25 cellular contexts compared by ENCODE assay signal in the genomic region with DNA sequence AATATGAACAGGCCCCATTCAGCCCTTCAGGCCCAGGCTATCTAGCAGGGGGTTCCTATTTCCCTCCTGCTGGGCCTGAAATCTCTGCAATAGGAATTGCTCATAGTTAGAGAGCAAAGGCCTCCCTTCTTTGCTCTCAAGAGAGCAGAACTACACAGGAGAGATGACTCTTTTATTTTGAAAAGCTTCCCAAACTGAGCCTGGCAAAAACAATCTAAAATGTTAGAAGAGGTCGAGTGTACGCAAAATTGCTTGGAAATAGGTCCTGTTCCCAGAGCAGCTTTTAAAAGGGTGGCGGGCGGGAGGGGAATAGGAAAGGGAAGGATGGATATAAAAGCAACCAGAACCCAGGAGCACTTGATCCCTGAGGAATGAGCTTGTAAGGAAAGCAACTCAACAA.
"Had no signal": no experiment of that assay in that cellular context is flagged by ENCODE, and none has a peak within 500 bp of the region (broad histone marks: within the 10 kb centered on the region; RNA-seq: fewer than 3 reads in every experiment).

No MANE protein-coding gene starts in this region.

- H3K27ac Mint-ChIP-seq: activated naive CD8-positive, alpha-beta T cell; naive thymus-derived CD4-positive, alpha-beta T cell; progenitor cell of endocrine pancreas; stimulated activated effector memory CD8-positive, alpha-beta T cell treated with anti-CD3 and anti-CD28 coated beads, Interleukin-12 subunit alpha, Interleukin-12 subunit beta, amount 100 ng/mL, for 72 hours; stimulated activated naive CD8-positive, alpha-beta T cell treated with anti-CD3 and anti-CD28 coated beads, Interleukin-15, amount 100 ng/mL, for 72 hours; T-helper 17 cell; WTC11 had no signal

- H3K9me3 Mint-ChIP-seq: stimulated activated effector memory CD8-positive, alpha-beta T cell treated with anti-CD3 and anti-CD28 coated beads, Interleukin-12 subunit alpha, Interleukin-12 subunit beta, amount 100 ng/mL, for 72 hours; stimulated activated naive CD8-positive, alpha-beta T cell treated with anti-CD3 and anti-CD28 coated beads, Interleukin-15, amount 100 ng/mL, for 72 hours had no signal

- H3K9me3 ChIP-seq: adrenal gland, neutrophil, ovary, right lobe of liver, tibial nerve had no signal

- H3K4me1 Mint-ChIP-seq: naive thymus-derived CD4-positive, alpha-beta T cell; stimulated activated effector memory CD8-positive, alpha-beta T cell treated with anti-CD3 and anti-CD28 coated beads, Interleukin-12 subunit alpha, Interleukin-12 subunit beta, amount 100 ng/mL, for 72 hours; T-helper 17 cell had no signal

- H3K36me3 Mint-ChIP-seq: activated naive CD8-positive, alpha-beta T cell; naive thymus-derived CD4-positive, alpha-beta T cell; stimulated activated effector memory CD8-positive, alpha-beta T cell treated with anti-CD3 and anti-CD28 coated beads, Interleukin-12 subunit alpha, Interleukin-12 subunit beta, amount 100 ng/mL, for 72 hours; WTC11 had no signal

- H3K27me3 ChIP-seq: adrenal gland, brain microvascular endothelial cell, neutrophil, ovary, right lobe of liver, tibial nerve had no signal

- DNase-seq: activated effector memory CD4-positive, alpha-beta T cell treated with Interleukin-2 at 50 U/mL for 16 hours; activated naive CD4-positive, alpha-beta T cell treated with Interleukin-2 at 50 U/mL for 16 hours; adrenal gland; aorta; brain microvascular endothelial cell; caudate nucleus; cortex of kidney; mammary epithelial cell; midbrain; naive thymus-derived CD4-positive, alpha-beta T cell; right lobe of liver; stimulated activated CD4-positive, alpha-beta T cell treated with anti-CD3 and anti-CD28 coated beads, Interleukin-4, amount 100 ng/mL, for 24 hours; stimulated activated naive CD8-positive, alpha-beta T cell treated with anti-CD3 and anti-CD28 coated beads, Interleukin-15, amount 100 ng/mL, for 72 hours; T-helper 17 cell; T1000 had no signal

- H3K27ac ChIP-seq: adrenal gland, brain microvascular endothelial cell, neutrophil, right lobe of liver had no signal

- ATAC-seq: esophagus mucosa; naive thymus-derived CD4-positive, alpha-beta T cell; right lobe of liver; SK-N-SH treated with all-trans-retinoic acid at 6 μM for 48 hours; stimulated activated effector memory CD8-positive, alpha-beta T cell treated with anti-CD3 and anti-CD28 coated beads, Interleukin-12 subunit alpha, Interleukin-12 subunit beta, amount 100 ng/mL, for 72 hours; stimulated activated naive CD8-positive, alpha-beta T cell treated with anti-CD3 and anti-CD28 coated beads, Interleukin-15, amount 100 ng/mL, for 72 hours; T-helper 17 cell; WTC11 had no signal

- H3K36me3 ChIP-seq: adrenal gland, brain microvascular endothelial cell, neutrophil, ovary, right lobe of liver, tibial nerve had no signal

- H3K4me3 ChIP-seq: adrenal gland, ovary, right lobe of liver, skin epidermis, tibial nerve had no signal

- H3K4me1 ChIP-seq: adrenal gland, right lobe of liver had no signal

- H3K4me3 Mint-ChIP-seq: activated naive CD8-positive, alpha-beta T cell; naive thymus-derived CD4-positive, alpha-beta T cell; stimulated activated effector memory CD8-positive, alpha-beta T cell treated with anti-CD3 and anti-CD28 coated beads, Interleukin-12 subunit alpha, Interleukin-12 subunit beta, amount 100 ng/mL, for 72 hours; stimulated activated naive CD8-positive, alpha-beta T cell treated with anti-CD3 and anti-CD28 coated beads, Interleukin-15, amount 100 ng/mL, for 72 hours; T-helper 17 cell; WTC11 had no signal
